8 cellular contexts compared by ENCODE assay signal in the genomic region with DNA sequence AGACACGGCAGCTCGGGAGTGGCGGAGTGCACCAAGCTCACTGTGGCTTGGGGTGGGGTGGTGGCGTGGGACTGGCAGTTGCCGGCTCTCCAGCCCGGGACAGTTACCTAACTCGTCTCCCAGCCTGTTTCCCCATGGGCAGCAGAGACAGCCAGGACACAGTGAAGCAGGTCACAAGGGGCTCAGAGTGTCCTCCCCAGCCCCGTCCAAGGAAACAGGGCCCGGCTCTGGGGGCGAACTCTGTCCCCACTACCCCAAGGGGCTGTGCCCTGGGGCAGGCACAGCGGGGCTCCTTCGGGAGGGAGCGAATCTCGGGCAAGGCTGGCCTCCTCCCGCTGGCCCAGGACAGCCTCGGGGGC. TPM values are rescaled to one million over a fixed set of nuclear protein-coding genes. Genes with fewer than 3 reads are reported as not detected.
DNase-seq lines count a peak whose midpoint lies in the region; ATAC-seq and TF ChIP-seq lines count a peak whose summit lies in the region.

No MANE protein-coding gene starts in this region.

- peak overlapping the region; percentile 82 for H3K4me3 Mint-ChIP-seq in activated T-cell treated with anti-CD3 and anti-CD28 coated beads, Interleukin-2, amount 50 U/mL, for 4 hours
- peak overlapping the region; percentile 81 for H3K4me3 Mint-ChIP-seq in activated CD8-positive, alpha-beta T cell treated with anti-CD3 and anti-CD28 coated beads for 36 hours
- H3K4me3 Mint-ChIP-seq in stimulated activated memory B cell treated with anti-CD40 and anti-IgM and Interleukin-4, amounts not matched to agents 10 μg/mL and 1 μg/mL and 100 μg/mL, for 72 hours, result peak overlapping the region; percentile 95

- no peak for TF ChIP-seq CTCF in activated CD8-positive, alpha-beta T cell treated with anti-CD3 and anti-CD28 coated beads for 36 hours (IDR thresholded peaks at IDR 0.05)

- H3K36me3 ChIP-seq in iPS-15b (ENCODE audit: control insufficient read depth, insufficient read depth, low read length), result no peaks in the 10 kb centered on the region

- no peaks in the 10 kb centered on the region for H3K4me1 ChIP-seq in iPS-15b (ENCODE audit: control insufficient read depth, insufficient read depth, low read length)

- intact Hi-C loops in activated CD8-positive, alpha-beta T cell treated with anti-CD3 and anti-CD28 coated beads for 36 hours (cut with micrococcal nuclease), result no loop called here

- ATAC-seq in activated T-cell treated with anti-CD3 and anti-CD28 coated beads, Interleukin-2, amount 50 U/mL, for 4 hours, result peak; percentile 2 to 5
- no peak for ATAC-seq in activated CD8-positive, alpha-beta T cell treated with anti-CD3 and anti-CD28 coated beads for 36 hours
- ATAC-seq in stimulated activated memory B cell treated with anti-CD40 and anti-IgM and Interleukin-4, amounts not matched to agents 10 μg/mL and 1 μg/mL and 100 μg/mL, for 72 hours, result no peak

- peak overlapping the region; percentile 37 for H3K9ac ChIP-seq in iPS-15b (ENCODE audit: low read depth, low read length)

- H3K4me3 ChIP-seq in iPS-15b (ENCODE audit: low read depth, low read length), result peak overlapping the region; percentile 66

- no peak overlapping the region for H3K27ac Mint-ChIP-seq in activated CD8-positive, alpha-beta T cell treated with anti-CD3 and anti-CD28 coated beads for 36 hours
- H3K27ac Mint-ChIP-seq in stimulated activated memory B cell treated with anti-CD40 and anti-IgM and Interleukin-4, amounts not matched to agents 10 μg/mL and 1 μg/mL and 100 μg/mL, for 72 hours, result peak overlapping the region; percentile 91

- no peaks in the 10 kb centered on the region for H3K36me3 Mint-ChIP-seq in activated T-cell treated with anti-CD3 and anti-CD28 coated beads, Interleukin-2, amount 50 U/mL, for 4 hours (ENCODE audit: insufficient read depth)
- no peaks in the 10 kb centered on the region for H3K36me3 Mint-ChIP-seq in activated CD8-positive, alpha-beta T cell treated with anti-CD3 and anti-CD28 coated beads for 36 hours (ENCODE audit: low read depth)
- H3K36me3 Mint-ChIP-seq in stimulated activated memory B cell treated with anti-CD40 and anti-IgM and Interleukin-4, amounts not matched to agents 10 μg/mL and 1 μg/mL and 100 μg/mL, for 72 hours, result peaks cover 12% of the 10 kb centered on the region

- CTCF ChIA-PET in activated CD8-positive, alpha-beta T cell treated with anti-CD3 and anti-CD28 coated beads for 36 hours (lab: Charles Lee), result no interaction called here

- H3K27me3 ChIP-seq in iPS-15b (ENCODE audit: control insufficient read depth, insufficient read depth, low read length), result peaks cover 13% of the 10 kb centered on the region

- no peaks in the 10 kb centered on the region for H3K9me3 ChIP-seq in iPS-15b (ENCODE audit: control insufficient read depth, insufficient read depth, low read length)

- DNase-seq in activated T-cell treated with anti-CD3 and anti-CD28 coated beads, Interleukin-2, amount 50 U/mL, for 4 hours, result no peak
- DNase-seq in activated T-cell treated with anti-CD3 and anti-CD28 coated beads for 4 hours, result no peak
- no peak for DNase-seq in activated CD8-positive, alpha-beta T cell treated with anti-CD3 and anti-CD28 coated beads for 36 hours
- no peak for DNase-seq in SIG-M5 (lab: John Stamatoyannopoulos, UW)
- no peak for DNase-seq in NCI-H2227 (lab: John Stamatoyannopoulos, UW; ENCODE audit: unreplicated experiment)
- DNase-seq in midbrain (lab: John Stamatoyannopoulos, UW), result no peak

- H3K9me3 Mint-ChIP-seq in activated T-cell treated with anti-CD3 and anti-CD28 coated beads, Interleukin-2, amount 50 U/mL, for 4 hours, result no peaks in the 10 kb centered on the region
- no peaks in the 10 kb centered on the region for H3K9me3 Mint-ChIP-seq in activated CD8-positive, alpha-beta T cell treated with anti-CD3 and anti-CD28 coated beads for 36 hours
- H3K9me3 Mint-ChIP-seq in stimulated activated memory B cell treated with anti-CD40 and anti-IgM and Interleukin-4, amounts not matched to agents 10 μg/mL and 1 μg/mL and 100 μg/mL, for 72 hours, result no peaks in the 10 kb centered on the region

- peaks cover 25% of the 10 kb centered on the region for H3K4me1 Mint-ChIP-seq in activated T-cell treated with anti-CD3 and anti-CD28 coated beads, Interleukin-2, amount 50 U/mL, for 4 hours (ENCODE audit: low read depth)
- peaks cover 38% of the 10 kb centered on the region for H3K4me1 Mint-ChIP-seq in activated CD8-positive, alpha-beta T cell treated with anti-CD3 and anti-CD28 coated beads for 36 hours (ENCODE audit: low read depth)
- H3K4me1 Mint-ChIP-seq in stimulated activated memory B cell treated with anti-CD40 and anti-IgM and Interleukin-4, amounts not matched to agents 10 μg/mL and 1 μg/mL and 100 μg/mL, for 72 hours, result peaks cover 64% of the 10 kb centered on the region

- POLR2A ChIA-PET in activated CD8-positive, alpha-beta T cell treated with anti-CD3 and anti-CD28 coated beads for 36 hours (lab: Charles Lee), result no interaction called here

- H3K27me3 Mint-ChIP-seq in activated T-cell treated with anti-CD3 and anti-CD28 coated beads, Interleukin-2, amount 50 U/mL, for 4 hours (ENCODE audit: low read depth), result no peaks in the 10 kb centered on the region
- H3K27me3 Mint-ChIP-seq in activated CD8-positive, alpha-beta T cell treated with anti-CD3 and anti-CD28 coated beads for 36 hours, result peaks cover 2% of the 10 kb centered on the region
- no peaks in the 10 kb centered on the region for H3K27me3 Mint-ChIP-seq in stimulated activated memory B cell treated with anti-CD40 and anti-IgM and Interleukin-4, amounts not matched to agents 10 μg/mL and 1 μg/mL and 100 μg/mL, for 72 hours

RNA-seq across cellular contexts. Expression of a gene that starts 0.8 kb away (rescaled TPM):
- 1 to 10 TPM; 1.5 to 5.3 (median 2.9) TPM for total RNA-seq in activated T-cell treated with anti-CD3 and anti-CD28 coated beads, Interleukin-2, amount 50 U/mL, for 4 hours
- 1 to 10 TPM; 3.4 to 4.7 TPM for total RNA-seq in activated CD8-positive, alpha-beta T cell treated with anti-CD3 and anti-CD28 coated beads for 36 hours

RNA-seq across cellular contexts. Expression of a gene that starts 58.7 kb away (rescaled TPM):
- total RNA-seq in activated T-cell treated with anti-CD3 and anti-CD28 coated beads, Interleukin-2, amount 50 U/mL, for 4 hours, result not detected
- total RNA-seq in activated CD8-positive, alpha-beta T cell treated with anti-CD3 and anti-CD28 coated beads for 36 hours, result not detected

Comparison
In these comparisons a context has a peak if more than half of its experiments do, and no peak if none do; other contexts are left out.
1. ATAC-seq: peak in activated T-cell treated with anti-CD3 and anti-CD28 coated beads, Interleukin-2, amount 50 U/mL, for 4 hours (2 of 2); none in activated CD8-positive, alpha-beta T cell treated with anti-CD3 and anti-CD28 coated beads for 36 hours (single experiment) and stimulated activated memory B cell treated with anti-CD40 and anti-IgM and Interleukin-4, amounts not matched to agents 10 μg/mL and 1 μg/mL and 100 μg/mL, for 72 hours (single experiment).
2. Peak in every context shown above with its lines, with median percentiles within 50 percentile points of each other: H3K4me3 Mint-ChIP-seq.